Comparison of ENCODE assay signal across 8 cellular contexts in the genomic region with DNA sequence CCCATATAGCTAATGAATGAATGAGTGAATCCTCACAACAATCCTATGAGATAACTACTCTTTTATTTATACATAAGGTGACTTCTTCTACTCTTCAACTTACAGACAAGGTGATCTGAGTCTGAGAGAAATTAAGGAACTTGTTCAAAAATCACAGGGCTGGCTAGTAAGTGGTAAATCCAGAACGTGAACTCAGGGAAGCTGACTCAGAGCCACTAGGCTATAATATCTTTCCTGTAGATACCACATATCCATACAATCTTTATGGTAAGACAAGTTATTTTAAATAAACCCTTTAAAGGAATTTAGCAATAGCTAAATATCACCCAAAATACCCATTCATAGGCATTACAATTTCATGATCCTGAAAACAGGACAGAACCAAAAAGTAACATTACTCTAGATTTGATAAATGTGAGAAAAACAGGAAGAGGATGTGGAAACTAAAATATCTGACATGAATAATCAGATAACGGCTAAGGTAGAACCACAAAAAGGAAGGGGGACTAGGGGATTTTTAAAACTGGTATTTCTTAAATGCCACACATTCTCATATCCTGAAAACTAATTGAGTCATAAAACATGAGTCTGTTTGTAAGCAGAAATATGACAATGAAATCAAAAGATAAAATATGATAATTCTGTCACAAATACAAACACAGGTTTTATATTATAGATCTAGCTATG.
DNase-seq lines count a peak whose midpoint lies in the region; ATAC-seq lines count a peak whose summit lies in the region.
"Not testable (repeated sequence)": the region's sequence is repeated elsewhere in the genome, so short reads cannot be mapped to it uniquely, and the experiment has no call there.

No MANE protein-coding gene starts in this region.

- POLR2A ChIA-PET in T-cell (lab: Charles Lee) = not testable (repeated sequence)

- H3K4me1 Mint-ChIP-seq in T-cell = peaks cover 12 to 21% (median 14%) of the 10 kb centered on the region in 3 donors
- not testable (repeated sequence) for H3K4me1 Mint-ChIP-seq in activated naive CD8-positive, alpha-beta T cell treated with anti-CD3 and anti-CD28 coated beads for 36 hours
- peaks cover 6 to 11% of the 10 kb centered on the region in 2 donors for H3K4me1 Mint-ChIP-seq in immature natural killer cell

- peak; percentile 49 for DNase-seq in A172 (ENCODE audit: low spot score)
- peak; percentile 57 for DNase-seq in Jurkat, Clone E6-1 (ENCODE audit: low read depth, low spot score)
- not testable (repeated sequence) for DNase-seq in T-cell; activated naive CD8-positive, alpha-beta T cell treated with anti-CD3 and anti-CD28 coated beads for 36 hours; immature natural killer cell

- not testable (repeated sequence) for H3K9me3 Mint-ChIP-seq in T-cell; activated naive CD8-positive, alpha-beta T cell treated with anti-CD3 and anti-CD28 coated beads for 36 hours; immature natural killer cell

- H3K4me3 Mint-ChIP-seq in T-cell (peak overlapping the region; percentile 58 to 73 (median 66)), immature natural killer cell (peak overlapping the region in 4 of 5 donors; percentile 7 to 57 (median 38))
- H3K4me3 Mint-ChIP-seq in activated naive CD8-positive, alpha-beta T cell treated with anti-CD3 and anti-CD28 coated beads for 36 hours = peak overlapping the region; percentile 52

- not testable (repeated sequence) for H3K36me3 Mint-ChIP-seq in T-cell; activated naive CD8-positive, alpha-beta T cell treated with anti-CD3 and anti-CD28 coated beads for 36 hours; immature natural killer cell

- not testable (repeated sequence) for H3K27me3 Mint-ChIP-seq in T-cell; activated naive CD8-positive, alpha-beta T cell treated with anti-CD3 and anti-CD28 coated beads for 36 hours; immature natural killer cell (ENCODE audit: low read depth in 3 of 3)

- H3K4me3 ChIP-seq in Jurkat, Clone E6-1 (ENCODE audit: low read length) = not testable (repeated sequence)

- H3K27ac Mint-ChIP-seq in T-cell = peak overlapping the region; percentile 92 to 96
- peak overlapping the region; percentile 96 for H3K27ac Mint-ChIP-seq in activated naive CD8-positive, alpha-beta T cell treated with anti-CD3 and anti-CD28 coated beads for 36 hours
- peak overlapping the region in 3 of 6 donors; percentile 75 to 81 (median 78) for H3K27ac Mint-ChIP-seq in immature natural killer cell

- peak; percentile 71 for ATAC-seq in GM18519 (IDR thresholded peaks at IDR 0.05; ENCODE audit: low FRiP score, unreplicated experiment)
- ATAC-seq in GM21529 (IDR thresholded peaks at IDR 0.05; ENCODE audit: unreplicated experiment) = peak; percentile 79
- peak; percentile 59 for ATAC-seq in HG03064 (IDR thresholded peaks at IDR 0.05; ENCODE audit: low read depth, unreplicated experiment)
- peak; percentile 81 to 91 (median 84) for ATAC-seq in T-cell (replicated peaks in 1 of 4)

- CTCF ChIA-PET in T-cell (lab: Charles Lee) = not testable (repeated sequence)
